In the genomic region with DNA sequence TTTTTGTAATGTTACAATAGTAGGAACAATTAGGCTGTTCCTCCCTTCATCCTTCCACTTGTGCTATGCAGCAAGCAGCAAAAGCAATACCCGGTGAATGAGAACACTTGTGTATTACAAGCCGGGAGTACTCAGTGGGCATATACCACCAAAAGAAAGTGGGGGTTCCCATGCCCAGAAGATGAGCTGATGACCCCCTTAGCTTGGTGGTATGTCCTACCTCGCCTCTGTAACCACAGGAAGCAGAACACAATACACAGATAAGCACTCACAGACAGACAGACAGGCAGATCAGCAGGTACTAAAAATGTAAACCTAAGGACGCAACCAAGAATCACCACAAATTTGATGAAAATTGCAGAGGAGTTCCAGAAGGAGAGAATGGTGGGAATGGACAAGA, we compare ENCODE assay signal across 29 cellular contexts.
"Had no signal": no experiment of that assay in that cellular context is flagged by ENCODE, and none has a peak within 500 bp of the region (broad histone marks: within the 10 kb centered on the region; RNA-seq: fewer than 3 reads in every experiment).

No MANE protein-coding gene starts in this region.

- H3K4me3 Mint-ChIP-seq: activated T-cell treated with anti-CD3 and anti-CD28 coated beads, Interleukin-2, amount 50 U/mL, for 72 hours; dendritic cell treated with granulocyte-macrophage colony-stimulating factor and Interleukin-4, amounts not matched to agents 40 ng/mL and 50 ng/mL, for 4 days; natural killer cell; neural progenitor cell; T-helper 2 cell treated with Interferon-gamma antibody and Interleukin-4, amounts not matched to agents 5 μg/mL and 100 μg/mL, for 36 hours had no signal

- H3K4me2 ChIP-seq: neural progenitor cell, smooth muscle cell had no signal

- H3K4me3 ChIP-seq: breast epithelium, esophagus muscularis mucosa, heart left ventricle, left ventricle myocardium inferior, lung, neural progenitor cell, right atrium auricular region, smooth muscle cell, testis, uterus had no signal

- H3K27ac ChIP-seq: breast epithelium, esophagus muscularis mucosa, foreskin keratinocyte, heart left ventricle, left ventricle myocardium inferior, neural progenitor cell, parathyroid adenoma, right atrium auricular region, testis, uterus had no signal

- DNase-seq: activated CD4-positive, alpha-beta T cell treated with anti-CD3 and anti-CD28 coated beads, Interleukin-2, amount 50 U/mL, for 1 hour; activated CD4-positive, CD25-positive, alpha-beta regulatory T cell treated with anti-CD3 and anti-CD28 coated beads, Interleukin-2, amount 50 U/mL, for 72 hours; activated naive CD4-positive, alpha-beta T cell; activated T-cell treated with anti-CD3 and anti-CD28 coated beads for 4 hours; activated T-cell treated with anti-CD3 and anti-CD28 coated beads, Interleukin-2, amount 50 U/mL, for 72 hours; central memory CD4-positive, alpha-beta T cell; foreskin keratinocyte; heart left ventricle; islet precursor cell; left ventricle myocardium inferior; mesendoderm; natural killer cell; occipital lobe; stimulated activated CD4-positive, alpha-beta T cell treated with anti-CD3 and anti-CD28 coated beads, Interleukin-1b, Interleukin-23, amount 100 ng/mL, for 48 hours; stimulated activated naive CD4-positive, alpha-beta T cell treated with Interleukin-2 at 50 U/mL for 16 hours; T-helper 1 cell; testis; trophoblast cell; uterus had no signal

- H3K9me3 ChIP-seq: breast epithelium, esophagus muscularis mucosa, heart left ventricle, left ventricle myocardium inferior, right atrium auricular region, testis, uterus had no signal

- H3K27ac Mint-ChIP-seq: activated naive CD4-positive, alpha-beta T cell treated with anti-CD3 and anti-CD28 coated beads, Interleukin-2, amount 50 U/mL, for 72 hours; activated T-cell treated with anti-CD3 and anti-CD28 coated beads, Interleukin-2, amount 50 U/mL, for 72 hours; dendritic cell treated with granulocyte-macrophage colony-stimulating factor and Interleukin-4, amounts not matched to agents 40 ng/mL and 50 ng/mL, for 4 days; natural killer cell; neural progenitor cell; T-helper 2 cell treated with Interferon-gamma antibody and Interleukin-4, amounts not matched to agents 5 μg/mL and 100 μg/mL, for 36 hours had no signal

- H3K9me3 Mint-ChIP-seq: activated naive CD4-positive, alpha-beta T cell treated with anti-CD3 and anti-CD28 coated beads, Interleukin-2, amount 50 U/mL, for 72 hours; activated T-cell treated with anti-CD3 and anti-CD28 coated beads, Interleukin-2, amount 50 U/mL, for 72 hours; dendritic cell treated with granulocyte-macrophage colony-stimulating factor and Interleukin-4, amounts not matched to agents 40 ng/mL and 50 ng/mL, for 4 days; natural killer cell; neural progenitor cell; T-helper 2 cell treated with Interferon-gamma antibody and Interleukin-4, amounts not matched to agents 5 μg/mL and 100 μg/mL, for 36 hours had no signal

- H3K79me2 ChIP-seq: parathyroid adenoma had no signal

- H3K27me3 Mint-ChIP-seq: dendritic cell treated with granulocyte-macrophage colony-stimulating factor and Interleukin-4, amounts not matched to agents 40 ng/mL and 50 ng/mL, for 4 days had no signal

- H3K36me3 Mint-ChIP-seq: activated naive CD4-positive, alpha-beta T cell treated with anti-CD3 and anti-CD28 coated beads, Interleukin-2, amount 50 U/mL, for 72 hours; natural killer cell; neural progenitor cell had no signal

- H3K4me1 ChIP-seq: breast epithelium, esophagus muscularis mucosa, neural progenitor cell, parathyroid adenoma, right atrium auricular region, testis, uterus had no signal

- H3K4me1 Mint-ChIP-seq: neural progenitor cell had no signal

- H2AFZ ChIP-seq: neural progenitor cell, parathyroid adenoma had no signal

- H3K9ac ChIP-seq: neural progenitor cell, parathyroid adenoma had no signal

- ATAC-seq: activated naive CD4-positive, alpha-beta T cell treated with anti-CD3 and anti-CD28 coated beads, Interleukin-2, amount 50 U/mL, for 72 hours; activated T-cell treated with anti-CD3 and anti-CD28 coated beads, Interleukin-2, amount 50 U/mL, for 72 hours; foreskin keratinocyte; heart left ventricle had no signal

- H3K27me3 ChIP-seq: breast epithelium, esophagus muscularis mucosa, foreskin keratinocyte, heart left ventricle, neural progenitor cell, right atrium auricular region, testis, uterus had no signal

- H3K36me3 ChIP-seq: breast epithelium, esophagus muscularis mucosa, heart left ventricle, left ventricle myocardium inferior, neural progenitor cell, right atrium auricular region, uterus had no signal
